Comparison of ENCODE assay signal across 1 cellular context in genomic region chr14:105141486-105142281, GRCh38.
A peak's percentile ranks its signal among the peaks of the same experiment; 100 is the strongest.
TF ChIP-seq lines count a peak whose summit lies in the region.

No MANE protein-coding gene starts in this region.

TF ChIP-seq in H1, 55 proteins besides CTCF, POLR2A, EP300 and RAD21:
- TF ChIP-seq EGR1 (IDR thresholded peaks at IDR 0.05; ENCODE audit: borderline replicate concordance, low read depth, low read length), result peak; percentile 35; the same call in 1 of the 2 replicates
- no peak for TF ChIP-seq NRF1 (IDR thresholded peaks at IDR 0.05; ENCODE audit: low read depth, low read length)
TF ChIP-seq in H1: peak in this region for 1.
